ENCODE assay signal across 2 cellular contexts in the genomic region with DNA sequence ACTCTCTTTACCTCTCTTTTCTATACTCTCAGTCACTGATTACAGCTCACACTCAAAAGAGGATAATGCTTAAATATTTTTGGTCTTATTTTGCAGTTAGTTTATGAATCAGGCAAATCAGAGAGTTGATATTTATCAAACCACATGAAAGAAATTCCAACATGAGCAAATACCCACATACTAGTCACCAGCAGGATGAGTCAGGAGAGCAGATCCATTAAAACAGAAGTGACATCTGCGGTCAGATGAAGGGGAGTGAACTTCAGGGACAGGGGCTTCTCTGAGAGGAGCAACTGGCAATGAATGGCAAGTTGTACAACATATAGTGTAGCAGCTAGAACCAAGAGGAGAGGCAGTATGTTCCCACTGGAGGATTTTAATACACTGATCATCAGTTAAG.
TF ChIP-seq lines count a peak whose summit lies in the region.

No MANE protein-coding gene starts in this region.

TF ChIP-seq in SK-N-SH, 30 proteins besides CTCF, POLR2A, EP300 and RAD21 (continued from another document):
- TF ChIP-seq, protein P1, sequence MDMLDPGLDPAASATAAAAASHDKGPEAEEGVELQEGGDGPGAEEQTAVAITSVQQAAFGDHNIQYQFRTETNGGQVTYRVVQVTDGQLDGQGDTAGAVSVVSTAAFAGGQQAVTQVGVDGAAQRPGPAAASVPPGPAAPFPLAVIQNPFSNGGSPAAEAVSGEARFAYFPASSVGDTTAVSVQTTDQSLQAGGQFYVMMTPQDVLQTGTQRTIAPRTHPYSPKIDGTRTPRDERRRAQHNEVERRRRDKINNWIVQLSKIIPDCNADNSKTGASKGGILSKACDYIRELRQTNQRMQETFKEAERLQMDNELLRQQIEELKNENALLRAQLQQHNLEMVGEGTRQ (IDR thresholded peaks at IDR 0.05; ENCODE audit: borderline replicate concordance, low read depth, low read length) = no peak

TF ChIP-seq in SK-N-SH treated with all-trans-retinoic acid at 6 μM for 48 hours, 23 proteins besides CTCF, POLR2A, EP300 and RAD21 (continued from another document):
- TF ChIP-seq, protein P2, sequence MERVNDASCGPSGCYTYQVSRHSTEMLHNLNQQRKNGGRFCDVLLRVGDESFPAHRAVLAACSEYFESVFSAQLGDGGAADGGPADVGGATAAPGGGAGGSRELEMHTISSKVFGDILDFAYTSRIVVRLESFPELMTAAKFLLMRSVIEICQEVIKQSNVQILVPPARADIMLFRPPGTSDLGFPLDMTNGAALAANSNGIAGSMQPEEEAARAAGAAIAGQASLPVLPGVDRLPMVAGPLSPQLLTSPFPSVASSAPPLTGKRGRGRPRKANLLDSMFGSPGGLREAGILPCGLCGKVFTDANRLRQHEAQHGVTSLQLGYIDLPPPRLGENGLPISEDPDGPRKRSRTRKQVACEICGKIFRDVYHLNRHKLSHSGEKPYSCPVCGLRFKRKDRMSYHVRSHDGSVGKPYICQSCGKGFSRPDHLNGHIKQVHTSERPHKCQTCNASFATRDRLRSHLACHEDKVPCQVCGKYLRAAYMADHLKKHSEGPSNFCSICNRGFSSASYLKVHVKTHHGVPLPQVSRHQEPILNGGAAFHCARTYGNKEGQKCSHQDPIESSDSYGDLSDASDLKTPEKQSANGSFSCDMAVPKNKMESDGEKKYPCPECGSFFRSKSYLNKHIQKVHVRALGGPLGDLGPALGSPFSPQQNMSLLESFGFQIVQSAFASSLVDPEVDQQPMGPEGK (CRISPR knock-in tag; IDR thresholded peaks at IDR 0.05; ENCODE audit: borderline replicate concordance) = no peak
- TF ChIP-seq ESRRG (CRISPR knock-in tag; IDR thresholded peaks at IDR 0.05) (no peak), SNAI2 (CRISPR knock-in tag; IDR thresholded peaks at IDR 0.05) (no peak), ZNF70 (CRISPR knock-in tag; IDR thresholded peaks at IDR 0.05) (no peak), ISL1 (CRISPR knock-in tag; IDR thresholded peaks at IDR 0.05) (no peak)
